In genomic region chr7:99833289-99833877, GRCh38 we compare ENCODE assay signal across 19 cellular contexts. TPM values are rescaled to one million over a fixed set of nuclear protein-coding genes. Genes with fewer than 3 reads are reported as not detected.
"Had no signal": no experiment of that assay in that cellular context is flagged by ENCODE, and none has a peak within 500 bp of the region (broad histone marks: within the 10 kb centered on the region; RNA-seq: fewer than 3 reads in every experiment).

No MANE protein-coding gene starts in this region.

- H3K27ac ChIP-seq: brain microvascular endothelial cell, esophagus muscularis mucosa, right atrium auricular region, transverse colon had no signal

- H3K4me2 ChIP-seq: SK-N-SH had no signal

- H3K36me3 ChIP-seq: brain microvascular endothelial cell, esophagus muscularis mucosa, right atrium auricular region, transverse colon had no signal

- H3K4me1 ChIP-seq: esophagus muscularis mucosa, right atrium auricular region had no signal

- H3K4me3 ChIP-seq: esophagus muscularis mucosa, right atrium auricular region, transverse colon had no signal

- DNase-seq: activated naive CD4-positive, alpha-beta T cell treated with anti-CD3 and anti-CD28 coated beads, Interleukin-2, amount 50 U/mL, for 16 hours; activated T-cell treated with anti-CD3 and anti-CD28 coated beads, Interleukin-2, amount 50 U/mL, for 1 hour; amniotic stem cell; brain microvascular endothelial cell; glutamatergic neuron; immature natural killer cell; SK-N-SH; small intestine; transverse colon had no signal

- FAIRE-seq: small intestine had no signal

- H3K9ac ChIP-seq: SK-N-SH had no signal

- H3K9me3 ChIP-seq: esophagus muscularis mucosa, right atrium auricular region, SK-N-SH, transverse colon had no signal

- H3K27me3 ChIP-seq: brain microvascular endothelial cell, esophagus muscularis mucosa, right atrium auricular region, transverse colon had no signal

- ATAC-seq: stimulated activated memory B cell treated with anti-CD40 and anti-IgM and Interleukin-4, amounts not matched to agents 10 μg/mL and 1 μg/mL and 100 μg/mL, for 72 hours had no signal

RNA-seq across cellular contexts. Expression of gene CYP3A43, which starts 5.6 kb away (rescaled TPM):
- total RNA-seq: cerebellum, dermis microvascular lymphatic vessel endothelial cell, esophagus muscularis mucosa, fibroblast of villous mesenchyme, osteocyte, subcutaneous adipose tissue, transverse colon had no signal
- polyA plus RNA-seq: immature natural killer cell, SK-N-SH, small intestine had no signal

RNA-seq across cellular contexts. Expression of gene OR2AE1, which starts 43.5 kb away (rescaled TPM):
- total RNA-seq: dermis microvascular lymphatic vessel endothelial cell, fibroblast of villous mesenchyme, osteocyte, transverse colon had no signal
- polyA plus RNA-seq: immature natural killer cell, neural cell, SK-N-SH had no signal

RNA-seq across cellular contexts. Expression of gene CYP3A4, which starts 49.4 kb away (rescaled TPM):
- total RNA-seq: cerebellum; dermis microvascular lymphatic vessel endothelial cell; esophagus muscularis mucosa; fibroblast of villous mesenchyme; osteocyte; T-helper 1 cell treated with Interleukin-12 subunit alpha and Interleukin-12 subunit beta and Interleukin-4 antibody, amounts not matched to agents 30 ng/mL and 1 ng/mL, for 36 hours had no signal
- polyA plus RNA-seq: immature natural killer cell, neural cell, SK-N-SH had no signal
